ENCODE assay signal across 20 cellular contexts in genomic region chr5:31124026-31124425, GRCh38.
"Had no signal": no experiment of that assay in that cellular context is flagged by ENCODE, and none has a peak within 500 bp of the region (broad histone marks: within the 10 kb centered on the region; RNA-seq: fewer than 3 reads in every experiment).

No MANE protein-coding gene starts in this region.

- H3K36me3 ChIP-seq: left ventricle myocardium inferior, neutrophil, pancreas, right atrium auricular region, transverse colon had no signal

- H3K27me3 ChIP-seq: neutrophil, pancreas, right atrium auricular region, transverse colon had no signal

- H3K4me3 ChIP-seq: left ventricle myocardium inferior, pancreas, psoas muscle, right atrium auricular region, transverse colon had no signal

- FAIRE-seq: pancreas, urothelium cell line had no signal

- ATAC-seq: activated CD8-positive, alpha-beta T cell treated with anti-CD3 and anti-CD28 coated beads, Interleukin-2, amount 10 ng/mL, durations not matched to agents 7 days and 5 days; activated naive CD4-positive, alpha-beta T cell treated with anti-CD3 and anti-CD28 coated beads, Interleukin-2, amount 50 U/mL, for 72 hours; natural killer cell; pancreas; psoas muscle; stimulated activated naive CD8-positive, alpha-beta T cell treated with anti-CD3 and anti-CD28 coated beads, Interleukin-15, Interleukin-2, amounts not matched to agents 100 U/mL and 50 U/mL, for 24 hours had no signal

- H3K9me3 ChIP-seq: neutrophil, pancreas, psoas muscle, right atrium auricular region had no signal

- H3K4me1 ChIP-seq: left ventricle myocardium inferior, pancreas, psoas muscle, right atrium auricular region, transverse colon had no signal

- H3K36me3 Mint-ChIP-seq: activated naive CD4-positive, alpha-beta T cell treated with anti-CD3 and anti-CD28 coated beads, Interleukin-2, amount 50 U/mL, for 72 hours; natural killer cell had no signal

- H3K4me1 Mint-ChIP-seq: immature natural killer cell, natural killer cell had no signal

- H3K27ac Mint-ChIP-seq: activated CD8-positive, alpha-beta T cell treated with anti-CD3 and anti-CD28 coated beads, Interleukin-2, amount 10 ng/mL, durations not matched to agents 7 days and 5 days; activated naive CD4-positive, alpha-beta T cell treated with anti-CD3 and anti-CD28 coated beads, Interleukin-2, amount 50 U/mL, for 72 hours; activated T-helper 1 cell treated with anti-CD3 and anti-CD28 coated beads, Interleukin-12 subunit alpha, Interleukin-12 subunit beta, Interleukin-2, Interleukin-4 antibody, amounts not matched to agents 30 ng/mL and 10 ng/mL and 1 ng/mL, durations not matched to agents 14 hours and 24 hours and 36 hours; dendritic cell treated with granulocyte-macrophage colony-stimulating factor and Interleukin-4, amounts not matched to agents 40 ng/mL and 50 ng/mL, for 4 days; immature natural killer cell; natural killer cell had no signal

- DNase-seq: activated CD4-positive, alpha-beta T cell treated with anti-CD3 and anti-CD28 coated beads for 1 hour; activated CD4-positive, alpha-beta T cell treated with anti-CD3 and anti-CD28 coated beads, Interleukin-2, amount 50 U/mL, for 1 hour; activated CD8-positive, alpha-beta T cell treated with anti-CD3 and anti-CD28 coated beads, Interleukin-2, amount 10 ng/mL, durations not matched to agents 7 days and 5 days; effector CD4-positive, alpha-beta T cell; immature natural killer cell; left ventricle myocardium inferior; midbrain; natural killer cell; pancreas; psoas muscle; stimulated activated CD4-positive, alpha-beta T cell treated with anti-CD3 and anti-CD28 coated beads, Interleukin-4, amount 100 ng/mL, for 4 hours; stimulated activated naive CD8-positive, alpha-beta T cell treated with anti-CD3 and anti-CD28 coated beads, Interleukin-15, Interleukin-2, amounts not matched to agents 100 U/mL and 50 U/mL, for 24 hours; T-helper 9 cell; transverse colon had no signal

- H3K4me3 Mint-ChIP-seq: activated CD8-positive, alpha-beta T cell treated with anti-CD3 and anti-CD28 coated beads, Interleukin-2, amount 10 ng/mL, durations not matched to agents 7 days and 5 days; activated T-helper 1 cell treated with anti-CD3 and anti-CD28 coated beads, Interleukin-12 subunit alpha, Interleukin-12 subunit beta, Interleukin-2, Interleukin-4 antibody, amounts not matched to agents 30 ng/mL and 10 ng/mL and 1 ng/mL, durations not matched to agents 14 hours and 24 hours and 36 hours; dendritic cell treated with granulocyte-macrophage colony-stimulating factor and Interleukin-4, amounts not matched to agents 40 ng/mL and 50 ng/mL, for 4 days; immature natural killer cell; natural killer cell had no signal

- H3K27ac ChIP-seq: left ventricle myocardium inferior, neutrophil, pancreas, psoas muscle, right atrium auricular region, transverse colon had no signal
